13 cellular contexts compared by ENCODE assay signal in the genomic region with DNA sequence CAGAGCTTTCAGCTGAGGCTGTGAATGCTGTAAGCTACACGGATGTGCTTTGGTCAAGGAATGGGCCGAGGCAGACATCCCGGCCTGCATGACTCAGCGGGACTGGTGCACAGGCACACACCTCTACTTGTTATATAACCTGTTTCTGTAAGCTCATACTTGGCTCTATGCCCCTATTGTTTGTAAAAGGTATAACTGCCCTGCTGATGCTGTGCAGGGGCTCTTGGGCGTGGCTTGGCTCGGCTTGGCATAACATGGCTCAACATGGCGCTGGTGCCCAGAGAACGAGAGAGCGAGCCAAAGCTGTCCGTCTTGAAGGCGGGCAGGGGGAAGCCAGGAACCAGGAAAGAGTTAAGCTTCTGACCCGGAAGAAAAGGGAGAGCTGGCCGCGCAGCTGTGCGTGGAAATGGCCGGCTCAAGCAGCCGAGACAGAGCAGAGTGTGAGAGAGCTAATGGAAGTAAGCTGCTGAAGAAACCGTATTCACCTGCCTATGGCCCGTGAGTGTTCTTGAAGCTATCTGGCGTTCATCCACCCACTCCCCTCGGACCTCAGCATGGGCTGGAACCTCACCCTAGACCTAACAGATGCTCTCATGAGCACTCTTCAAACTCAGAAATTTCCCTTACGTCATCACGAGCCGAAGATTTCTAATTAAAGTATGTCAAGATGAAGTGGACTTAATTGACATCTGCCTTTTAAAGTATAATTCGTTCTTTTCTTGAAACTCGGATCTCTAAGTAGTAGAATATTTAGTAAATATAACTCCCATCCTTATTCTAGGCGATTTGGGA.
DNase-seq lines count a peak whose midpoint lies in the region; ATAC-seq and TF ChIP-seq lines count a peak whose summit lies in the region.
"Had no signal": no experiment of that assay in that cellular context is flagged by ENCODE, and none has a peak within 500 bp of the region (broad histone marks: within the 10 kb centered on the region; RNA-seq: fewer than 3 reads in every experiment).

No MANE protein-coding gene starts in this region.

- H3K27me3 ChIP-seq in BE2C = no peaks in the 10 kb centered on the region

- H3K9me3 ChIP-seq in BE2C = no peaks in the 10 kb centered on the region
- H3K9me3 ChIP-seq: thoracic aorta had no signal

- no peak overlapping the region for H3K27ac Mint-ChIP-seq in activated naive CD4-positive, alpha-beta T cell treated with anti-CD3 and anti-CD28 coated beads for 36 hours

- no peak overlapping the region for H3K4me3 Mint-ChIP-seq in activated naive CD4-positive, alpha-beta T cell treated with anti-CD3 and anti-CD28 coated beads for 36 hours

- H3K36me3 Mint-ChIP-seq in activated naive CD4-positive, alpha-beta T cell treated with anti-CD3 and anti-CD28 coated beads for 36 hours (ENCODE audit: low read depth) = no peaks in the 10 kb centered on the region

- intact Hi-C loops in posterior vena cava (cut with DNase I) = no loop called here
- intact Hi-C loops in activated naive CD4-positive, alpha-beta T cell treated with anti-CD3 and anti-CD28 coated beads for 36 hours (cut with micrococcal nuclease) = no loop called here

- CTCF ChIA-PET in activated naive CD4-positive, alpha-beta T cell treated with anti-CD3 and anti-CD28 coated beads for 36 hours (lab: Charles Lee) = interaction anchor here (1.6 kb wide), 1 partner anchor 11 kb away, joined by 3 read pairs; no protein-coding TSS in a partner anchor

- no peaks in the 10 kb centered on the region for H3K36me3 ChIP-seq in BE2C
- H3K36me3 ChIP-seq: thoracic aorta had no signal

- ATAC-seq in GM18519 (IDR thresholded peaks at IDR 0.05; ENCODE audit: low FRiP score, unreplicated experiment) = no peak

- H3K27me3 Mint-ChIP-seq in activated naive CD4-positive, alpha-beta T cell treated with anti-CD3 and anti-CD28 coated beads for 36 hours (ENCODE audit: low read depth) = no peaks in the 10 kb centered on the region

- H3K4me3 ChIP-seq in BE2C (ENCODE audit: low read depth, low read length) = no peak overlapping the region
- H3K4me3 ChIP-seq: thoracic aorta had no signal

- no peak for TF ChIP-seq CTCF in BE2C (IDR thresholded peaks at IDR 0.05; ENCODE audit: low read depth, low read length)

- H3K4me1 Mint-ChIP-seq in activated naive CD4-positive, alpha-beta T cell treated with anti-CD3 and anti-CD28 coated beads for 36 hours (ENCODE audit: low read depth) = no peaks in the 10 kb centered on the region

- peak; percentile 16 for DNase-seq in BE2C
- peak; percentile 51 for DNase-seq in HS-27A (ENCODE audit: low read depth)
- DNase-seq in RPMI7951 (ENCODE audit: low read depth) = peak; percentile 88
- DNase-seq in glomerular visceral epithelial cell (ENCODE audit: extremely low spot score) = peak; percentile 76
- DNase-seq in posterior vena cava (ENCODE audit: low spot score) = no peak
- DNase-seq in NCI-H526 treated with DMSO at 0.1 percent for 48 hours (lab: John Stamatoyannopoulos, UW) = no peak
- DNase-seq in activated naive CD4-positive, alpha-beta T cell treated with anti-CD3 and anti-CD28 coated beads for 36 hours = no peak
- DNase-seq: activated T-cell treated with anti-CD3 and anti-CD28 coated beads, Interleukin-2, amount 50 U/mL, for 1 hour; dermis blood vessel endothelial cell; NCI-H1930; T-helper 1 cell had no signal

- H3K9me3 Mint-ChIP-seq in activated naive CD4-positive, alpha-beta T cell treated with anti-CD3 and anti-CD28 coated beads for 36 hours = no peaks in the 10 kb centered on the region

- H3K4me1 ChIP-seq in BE2C = no peaks in the 10 kb centered on the region

Comparison
In these comparisons a context has a peak if more than half of its experiments do, and no peak if none do; other contexts are left out.
1. DNase-seq: peak in BE2C (single experiment), HS-27A (single experiment), RPMI7951 (single experiment) and glomerular visceral epithelial cell (single experiment); none in posterior vena cava (single experiment), NCI-H526 treated with DMSO at 0.1 percent for 48 hours (single experiment) and activated naive CD4-positive, alpha-beta T cell treated with anti-CD3 and anti-CD28 coated beads for 36 hours (single experiment).